ENCODE assay signal across 15 cellular contexts in the genomic region with DNA sequence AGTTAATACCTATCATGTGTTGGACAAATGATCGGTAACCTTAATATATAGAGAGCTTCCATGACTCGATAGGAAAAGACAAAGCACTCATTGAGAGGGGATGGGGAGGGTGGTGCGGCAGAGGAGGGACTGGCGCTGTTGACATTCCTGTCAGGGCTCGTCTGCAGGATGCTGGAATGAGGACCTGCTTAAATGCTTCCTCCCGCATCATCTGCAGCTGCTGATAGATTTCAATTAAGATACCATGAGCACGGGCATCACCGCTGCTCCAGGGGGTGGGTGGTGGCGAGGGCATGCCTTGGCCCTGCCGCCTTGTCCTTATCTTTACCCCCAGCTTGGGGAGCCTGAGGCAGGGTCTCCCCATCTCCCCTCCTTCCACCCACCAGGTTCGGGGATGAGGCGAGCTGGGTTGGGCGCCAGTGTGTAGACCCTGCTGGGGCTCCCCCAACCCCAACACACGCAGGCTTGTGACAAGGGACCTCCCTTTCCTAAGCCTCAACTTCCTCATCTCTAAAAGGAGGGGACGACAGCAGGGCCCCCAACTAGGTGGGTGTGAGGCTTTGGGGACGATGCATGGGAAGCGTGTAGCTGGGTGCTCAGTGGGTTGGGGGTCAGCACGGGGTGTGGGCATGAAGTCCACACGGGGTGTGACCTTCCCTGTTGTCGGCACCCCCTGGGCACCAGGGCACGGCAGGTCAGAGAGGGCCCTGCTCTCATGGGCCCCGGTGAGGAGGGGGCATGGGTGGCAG. TPM values are rescaled to one million over a fixed set of nuclear protein-coding genes. Genes with fewer than 3 reads are reported as not detected.
"Had no signal": no experiment of that assay in that cellular context is flagged by ENCODE, and none has a peak within 500 bp of the region (broad histone marks: within the 10 kb centered on the region; RNA-seq: fewer than 3 reads in every experiment).

No MANE protein-coding gene starts in this region.

- H3K4me3 Mint-ChIP-seq: activated CD4-positive, alpha-beta memory T cell treated with anti-CD3 and anti-CD28 coated beads, Interleukin-2, amount 10 ng/mL, durations not matched to agents 7 days and 5 days; activated naive CD8-positive, alpha-beta T cell; stimulated activated naive B cell treated with anti-CD40 and anti-IgM and Interleukin-4, amounts not matched to agents 10 μg/mL and 1 μg/mL and 100 μg/mL, for 72 hours had no signal

- H3K4me1 Mint-ChIP-seq: activated CD4-positive, alpha-beta memory T cell treated with anti-CD3 and anti-CD28 coated beads, Interleukin-2, amount 10 ng/mL, durations not matched to agents 7 days and 5 days; stimulated activated naive B cell treated with anti-CD40 and anti-IgM and Interleukin-4, amounts not matched to agents 10 μg/mL and 1 μg/mL and 100 μg/mL, for 72 hours had no signal

- H3K4me3 ChIP-seq: esophagus squamous epithelium, upper lobe of left lung had no signal

- H3K9me3 ChIP-seq: esophagus squamous epithelium, neutrophil, upper lobe of left lung had no signal

- H3K27me3 Mint-ChIP-seq: activated CD4-positive, alpha-beta memory T cell treated with anti-CD3 and anti-CD28 coated beads, Interleukin-2, amount 10 ng/mL, durations not matched to agents 7 days and 5 days; activated naive CD8-positive, alpha-beta T cell had no signal

- H3K9me3 Mint-ChIP-seq: activated CD4-positive, alpha-beta memory T cell treated with anti-CD3 and anti-CD28 coated beads, Interleukin-2, amount 10 ng/mL, durations not matched to agents 7 days and 5 days; stimulated activated naive B cell treated with anti-CD40 and anti-IgM and Interleukin-4, amounts not matched to agents 10 μg/mL and 1 μg/mL and 100 μg/mL, for 72 hours had no signal

- H3K4me1 ChIP-seq: upper lobe of left lung had no signal

- DNase-seq: activated CD4-positive, alpha-beta memory T cell treated with anti-CD3 and anti-CD28 coated beads, Interleukin-2, amount 10 ng/mL, durations not matched to agents 7 days and 5 days; activated gamma-delta T cell; activated T-cell treated with anti-CD3 and anti-CD28 coated beads, Interleukin-2, amount 50 U/mL, for 48 hours; esophagus squamous epithelium; foreskin fibroblast; head of caudate nucleus; mesenchymal stem cell; posterior cingulate gyrus; small intestine; stimulated activated naive B cell treated with anti-CD40 and anti-IgM and Interleukin-4, amounts not matched to agents 10 μg/mL and 1 μg/mL and 100 μg/mL, for 72 hours had no signal

- ATAC-seq: left lobe of liver; stimulated activated naive B cell treated with anti-CD40 and anti-IgM and Interleukin-4, amounts not matched to agents 10 μg/mL and 1 μg/mL and 100 μg/mL, for 72 hours had no signal

- H3K27ac Mint-ChIP-seq: activated CD4-positive, alpha-beta memory T cell treated with anti-CD3 and anti-CD28 coated beads, Interleukin-2, amount 10 ng/mL, durations not matched to agents 7 days and 5 days; activated naive CD8-positive, alpha-beta T cell; stimulated activated naive B cell treated with anti-CD40 and anti-IgM and Interleukin-4, amounts not matched to agents 10 μg/mL and 1 μg/mL and 100 μg/mL, for 72 hours had no signal

- H3K36me3 Mint-ChIP-seq: activated naive CD8-positive, alpha-beta T cell; stimulated activated naive B cell treated with anti-CD40 and anti-IgM and Interleukin-4, amounts not matched to agents 10 μg/mL and 1 μg/mL and 100 μg/mL, for 72 hours had no signal

- H3K36me3 ChIP-seq: esophagus squamous epithelium, neutrophil, upper lobe of left lung had no signal

- FAIRE-seq: endometrium, small intestine had no signal

- H3K27ac ChIP-seq: esophagus squamous epithelium, neutrophil, upper lobe of left lung had no signal

RNA-seq across cellular contexts. Expression of a gene that starts 11.7 kb away (rescaled TPM):
- total RNA-seq: activated CD4-positive, alpha-beta memory T cell treated with anti-CD3 and anti-CD28 coated beads, Interleukin-2, amount 10 ng/mL, durations not matched to agents 7 days and 5 days; left lobe of liver; upper lobe of left lung had no signal

RNA-seq across cellular contexts. Expression of a gene that starts 30.7 kb away (rescaled TPM):
- total RNA-seq: activated CD4-positive, alpha-beta memory T cell treated with anti-CD3 and anti-CD28 coated beads, Interleukin-2, amount 10 ng/mL, durations not matched to agents 7 days and 5 days; esophagus squamous epithelium; left lobe of liver had no signal
